1 cellular context compared by ENCODE assay signal in genomic region chr7:82039621-82040020, GRCh38.
TF ChIP-seq lines count a peak whose summit lies in the region.

No MANE protein-coding gene starts in this region.

TF ChIP-seq in HepG2, 621 proteins besides CTCF, POLR2A, EP300 and RAD21 (continued from another document):
- TF ChIP-seq GRHL1 (CRISPR knock-in tag; conservative IDR thresholded peaks at IDR 0.05) (no peak), RFXAP (CRISPR knock-in tag; IDR thresholded peaks at IDR 0.05; ENCODE audit: borderline replicate concordance) (no peak), BORCS8-MEF2B (CRISPR knock-in tag; IDR thresholded peaks at IDR 0.05) (no peak), ZNF512 (CRISPR knock-in tag; IDR thresholded peaks at IDR 0.05) (no peak), HIVEP1 (CRISPR knock-in tag; IDR thresholded peaks at IDR 0.05) (no peak), ZNF30 (CRISPR knock-in tag; IDR thresholded peaks at IDR 0.05) (no peak)
